ENCODE assay signal across 8 cellular contexts in genomic region chr2:75560022-75560767, GRCh38. TPM values are rescaled to one million over a fixed set of nuclear protein-coding genes. Genes with fewer than 3 reads are reported as not detected.
DNase-seq lines count a peak whose midpoint lies in the region; ATAC-seq and TF ChIP-seq lines count a peak whose summit lies in the region.

No MANE protein-coding gene starts in this region.

- H3K4me1 Mint-ChIP-seq in activated B cell treated with CpG ODN at 0.5 μM for 24 hours: peaks cover 12% of the 10 kb centered on the region

- H3K27ac Mint-ChIP-seq in activated B cell treated with CpG ODN at 0.5 μM for 24 hours: no peak overlapping the region

- H3K4me3 ChIP-seq in HEK293 (ENCODE audit: low read depth, low read length) (peak overlapping the region; percentile 68), heart left ventricle (peak overlapping the region; percentile 48 to 84 (median 64)), retinal pigment epithelial cell (ENCODE audit: low read length) (peak overlapping the region; percentile 96)

- H3K36me3 ChIP-seq in HEK293 (ENCODE audit: control insufficient read depth in 2 of 2, insufficient read depth in 1 of 2, low read length in 2 of 2) (no peaks in the 10 kb centered on the region), heart left ventricle (no peaks in the 10 kb centered on the region)

- DNase-seq in Caki2 (ENCODE audit: low read depth): peak; percentile 72
- DNase-seq in activated B cell treated with CpG ODN at 0.5 μM for 24 hours: no peak
- DNase-seq in heart left ventricle: no peak
- DNase-seq in retinal pigment epithelial cell (ENCODE audit: low read depth): no peak
- DNase-seq in stimulated activated CD8-positive, alpha-beta memory T cell treated with anti-CD3 and anti-CD28 coated beads, Interleukin-4, amount 100 ng/mL, for 48 hours: no peak
- no peak for DNase-seq in posterior vena cava (ENCODE audit: low spot score)

- peak; percentile 69 for TF ChIP-seq CTCF in HEK293 (tag by site-specific recombination; IDR thresholded peaks at IDR 0.05)
- TF ChIP-seq CTCF in activated B cell treated with CpG ODN at 0.5 μM for 24 hours (IDR thresholded peaks at IDR 0.05): no peak
- peak in 3 of 12 donors; percentile 11 to 23 (median 16) for TF ChIP-seq CTCF in heart left ventricle (IDR thresholded peaks at IDR 0.05)
- peak; percentile 53 for TF ChIP-seq CTCF in retinal pigment epithelial cell (conservative IDR thresholded peaks at IDR 0.05; ENCODE audit: low read depth, low read length)

- in situ Hi-C loops in Caki2 (cut with HindIII; ENCODE audit: low pct_unique_long_range_greater_than_20kb, low sequenced_read_pairs): no loop called here

- H3K27me3 ChIP-seq in heart left ventricle: peaks cover 0 to 36% (median 6%) of the 10 kb centered on the region in 9 donors

- CTCF ChIA-PET in HEK293 (lab: Yijun Ruan, JAX) (interaction anchor here (0.7 to 2.0 kb wide), 8 partner anchors 10 to 94 kb away, joined by 3 to 11 read pairs (median 3); no protein-coding TSS in a partner anchor), activated B cell treated with CpG ODN at 0.5 μM for 24 hours (lab: Charles Lee) (no interaction called here)

- H3K27ac ChIP-seq in HEK293 (ENCODE audit: extremely low read depth, low read depth, low read length) (peak overlapping the region; percentile 37; the same call in 1 of the 2 replicates), heart left ventricle (peak overlapping the region in 10 of 12 donors; percentile 40 to 82 (median 63))

- H3K9me3 Mint-ChIP-seq in activated B cell treated with CpG ODN at 0.5 μM for 24 hours: no peaks in the 10 kb centered on the region

- TF ChIP-seq POLR2A in heart left ventricle (IDR thresholded peaks at IDR 0.05): no peak

- peaks cover 37% of the 10 kb centered on the region for H3K27me3 Mint-ChIP-seq in activated B cell treated with CpG ODN at 0.5 μM for 24 hours

- H3K4me3 Mint-ChIP-seq in activated B cell treated with CpG ODN at 0.5 μM for 24 hours: peak overlapping the region; percentile 65

- no peak for ATAC-seq in activated B cell treated with CpG ODN at 0.5 μM for 24 hours (ENCODE audit: low read depth)
- ATAC-seq in heart left ventricle: peak in 3 of 4 donors; percentile 28 to 48 (median 30)
- no peak for ATAC-seq in HG02798 (IDR thresholded peaks at IDR 0.05; ENCODE audit: poor library complexity, unreplicated experiment)

- H3K9me3 ChIP-seq in HEK293 (ENCODE audit: control insufficient read depth, insufficient read depth, low read depth, low read length) (no peaks in the 10 kb centered on the region), heart left ventricle (no peaks in the 10 kb centered on the region)

- 0 to 1% (median 1%) methylated on average over 28 to 43 of the region's 43 CpGs for WGBS in heart left ventricle, 4 donors

- no peaks in the 10 kb centered on the region for H3K36me3 Mint-ChIP-seq in activated B cell treated with CpG ODN at 0.5 μM for 24 hours (ENCODE audit: low read depth)

- intact Hi-C loops in activated B cell treated with CpG ODN at 0.5 μM for 24 hours (cut with micrococcal nuclease): no loop called here
- intact Hi-C loops in heart left ventricle (cut with DNase I): loop anchor here in 1 of 10 donors (5.0 kb wide), 1 partner anchor 42 kb away; no protein-coding TSS in a partner anchor
- intact Hi-C loops in posterior vena cava (cut with DNase I): no loop called here

- POLR2A ChIA-PET in HEK293 (lab: Yijun Ruan, JAX) (interaction anchor here (0.6 to 1.9 kb wide), 2 partner anchors 13 to 14 kb away, joined by 4 to 6 read pairs; no protein-coding TSS in a partner anchor), activated B cell treated with CpG ODN at 0.5 μM for 24 hours (lab: Charles Lee) (no interaction called here)

- no peaks in the 10 kb centered on the region; the same call in 1 of the 2 replicates for H3K4me1 ChIP-seq in HEK293 (ENCODE audit: control insufficient read depth, insufficient read depth, low read length)
- H3K4me1 ChIP-seq in heart left ventricle: peaks cover 0 to 21% (median 6%) of the 10 kb centered on the region in 12 donors

TF ChIP-seq in HEK293, 187 proteins besides CTCF, POLR2A, EP300 and RAD21 (continues in another document):
- TF ChIP-seq ZNF423 (tag by site-specific recombination; IDR thresholded peaks at IDR 0.05): no peak
- TF ChIP-seq RBAK (tag by site-specific recombination; IDR thresholded peaks at IDR 0.05): no peak
- TF ChIP-seq ZBTB17 (tag by site-specific recombination; IDR thresholded peaks at IDR 0.05): peak; percentile 57
- no peak for TF ChIP-seq REST (tag by site-specific recombination; IDR thresholded peaks at IDR 0.05)
- no peak for TF ChIP-seq OVOL3 (tag by site-specific recombination; IDR thresholded peaks at IDR 0.05)
- no peak for TF ChIP-seq ZBTB49 (tag by site-specific recombination; IDR thresholded peaks at IDR 0.05; ENCODE audit: low read depth)
- TF ChIP-seq ZXDB (tag by site-specific recombination; IDR thresholded peaks at IDR 0.05): no peak
- TF ChIP-seq ZNF350 (tag by site-specific recombination; IDR thresholded peaks at IDR 0.05): no peak
- no peak for TF ChIP-seq FEZF1 (tag by site-specific recombination; IDR thresholded peaks at IDR 0.05)
- TF ChIP-seq OSR2 (tag by site-specific recombination; IDR thresholded peaks at IDR 0.05): no peak
- peak; percentile 32; the same call in 1 of the 2 replicates for TF ChIP-seq ZNF600 (tag by site-specific recombination; IDR thresholded peaks at IDR 0.05)
- no peak for TF ChIP-seq BCL6B (tag by site-specific recombination; IDR thresholded peaks at IDR 0.05)
- no peak for TF ChIP-seq ZNF701 (tag by site-specific recombination; IDR thresholded peaks at IDR 0.05)
- no peak for TF ChIP-seq ZNF558 (tag by site-specific recombination; IDR thresholded peaks at IDR 0.05)
- no peak for TF ChIP-seq IKZF3 (tag by site-specific recombination; IDR thresholded peaks at IDR 0.05)
- TF ChIP-seq ZNF324 (tag by site-specific recombination; IDR thresholded peaks at IDR 0.05): no peak

RNA-seq across cellular contexts. Expression of gene EVA1A, which starts 0.5 kb away (rescaled TPM):
- total RNA-seq in Caki2 (2014; rRNA removed; shearing (Covaris generic); ENCODE audit: low replicate concordance): 281 and 383 TPM in 2 replicates
- not detected in 2 replicates for total RNA-seq in activated B cell treated with CpG ODN at 0.5 μM for 24 hours
- 1 to 10 TPM in 5 of 9 donors, under 1 TPM in 3, not detected in 1; 0.42 to 5.0 (median 1.4) TPM for total RNA-seq in heart left ventricle
- polyA plus RNA-seq in heart left ventricle: 1 to 10 TPM in 1 of 2 donors, under 1 TPM in 1; 0.19 to 1.4 TPM
- 1 to 10 TPM in 1 of 2 donors, under 1 TPM in 1; 0.56 to 1.1 TPM for total RNA-seq in posterior vena cava

Comparison
In these comparisons a context has a peak if more than half of its experiments do, and no peak if none do; other contexts are left out.
1. ATAC-seq: peak in heart left ventricle (3 of 4); none in activated B cell treated with CpG ODN at 0.5 μM for 24 hours (single experiment) and HG02798 (single experiment).
2. RNA of gene EVA1A, which starts 0.5 kb away (total RNA-seq): 281 to 383 TPM in Caki2; 0.42 to 5.0 TPM in heart left ventricle, 0.56 to 1.1 TPM in posterior vena cava and not detected in activated B cell treated with CpG ODN at 0.5 μM for 24 hours; every median in the first group is over 10 times any median in the second.
3. Peak in every context shown above with its lines, with median percentiles within 50 percentile points of each other: H3K4me3 ChIP-seq.